Comparison of ENCODE assay signal across 19 cellular contexts in the genomic region with DNA sequence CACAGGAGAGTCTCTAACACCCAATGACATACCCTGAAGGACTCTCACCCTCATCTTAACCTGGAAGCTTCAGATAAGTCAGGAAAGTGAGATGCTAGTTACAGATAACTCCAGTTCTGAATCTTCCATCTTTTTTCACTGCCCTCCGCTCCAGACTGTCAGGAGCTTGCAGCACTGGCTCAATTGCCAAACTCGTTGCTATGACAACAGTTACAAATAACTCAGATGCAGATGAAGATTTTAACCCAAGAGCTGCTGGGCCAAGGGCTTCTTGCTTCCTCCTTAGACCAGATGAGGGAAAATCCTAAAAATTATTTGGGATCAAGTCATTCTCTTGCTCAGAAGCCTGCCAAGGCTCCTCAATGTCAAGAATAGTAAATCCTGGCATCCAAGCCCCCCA.
DNase-seq lines count a peak whose midpoint lies in the region; ATAC-seq, FAIRE-seq and TF ChIP-seq lines count a peak whose summit lies in the region.
"Had no signal": no experiment of that assay in that cellular context is flagged by ENCODE, and none has a peak within 500 bp of the region (broad histone marks: within the 10 kb centered on the region; RNA-seq: fewer than 3 reads in every experiment).

No MANE protein-coding gene starts in this region.

- no peak for ATAC-seq in HepG2
- no peak for ATAC-seq in right lobe of liver
- no peak for ATAC-seq in K562

- H3K27ac ChIP-seq in HepG2 (ENCODE audit: extremely low read length, insufficient read depth, low read length) = no peak overlapping the region
- H3K27ac ChIP-seq in right lobe of liver = no peak overlapping the region
- no peak overlapping the region for H3K27ac ChIP-seq in K562 (ENCODE audit: extremely low read depth, low read depth, low read length)
- H3K27ac ChIP-seq in sigmoid colon = no peak overlapping the region
- H3K27ac ChIP-seq: SJSA1, uterus had no signal

- H3K79me2 ChIP-seq in HepG2 (ENCODE audit: insufficient read depth, low read length) (no peaks in the 10 kb centered on the region), K562 (ENCODE audit: control insufficient read depth, insufficient read depth, low read length) (no peaks in the 10 kb centered on the region)

- H3K4me1 ChIP-seq in HepG2 (ENCODE audit: insufficient read depth, low read length) = no peaks in the 10 kb centered on the region
- H3K4me1 ChIP-seq in right lobe of liver = no peaks in the 10 kb centered on the region
- no peaks in the 10 kb centered on the region for H3K4me1 ChIP-seq in K562 (replicated peaks in 1 of 2; ENCODE audit: control insufficient read depth in 2 of 2, insufficient read depth in 2 of 2, low read length in 2 of 2)
- no peaks in the 10 kb centered on the region for H3K4me1 ChIP-seq in sigmoid colon
- H3K4me1 ChIP-seq: SJSA1, uterus had no signal

- DNase-seq in HepG2 (ENCODE audit: low spot score) (no peak), right lobe of liver (no peak), K562 (ENCODE audit: extremely low read depth in 1 of 4, low spot score in 3 of 4) (no peak), iPS DF 19.7 (ENCODE audit: low read depth, low spot score) (peak; percentile 9), islet precursor cell (no peak), sigmoid colon (no peak), NCI-H526 (lab: John Stamatoyannopoulos, UW) (no peak)
- DNase-seq in activated CD4-positive, alpha-beta T cell treated with anti-CD3 and anti-CD28 coated beads for 1 hour = no peak
- DNase-seq: ACHN; activated CD4-positive, alpha-beta T cell treated with anti-CD3 and anti-CD28 coated beads for 4 hours; activated effector memory CD4-positive, alpha-beta T cell treated with anti-CD3 and anti-CD28 coated beads, Interleukin-2, amount 50 U/mL, for 16 hours; CD4-positive, CD25-positive, alpha-beta regulatory T cell; HFFc6; kidney; NCI-H1694; NCI-H446; T-helper 9 cell; uterus had no signal

- intact Hi-C loops in HepG2 (cut with micrococcal nuclease; ENCODE audit: unreplicated experiment) (no loop called here), right lobe of liver (cut with DNase I) (no loop called here), K562 (cut with micrococcal nuclease) (no loop called here), sigmoid colon (cut with DNase I) (no loop called here)

- H3K9ac ChIP-seq in HepG2 (ENCODE audit: insufficient read depth, low read depth, low read length) (no peak overlapping the region), K562 (ENCODE audit: insufficient read depth in 1 of 2, low read depth in 2 of 2, low read length in 2 of 2) (no peak overlapping the region)

- H4K20me1 ChIP-seq in HepG2 (ENCODE audit: insufficient read depth, low read length) (no peaks in the 10 kb centered on the region), K562 (replicated peaks; ENCODE audit: control insufficient read depth, insufficient read depth, low read length) (no peaks in the 10 kb centered on the region)

- BruUV-seq in HepG2 (replicated peaks; lab: Mats Ljungman, UMichigan) (no TSS peak), K562 (replicated peaks; lab: Mats Ljungman, UMichigan) (no TSS peak)

- no peaks in the 10 kb centered on the region for H3K36me3 ChIP-seq in HepG2 (replicated peaks in 1 of 2; ENCODE audit: control insufficient read depth in 1 of 2, insufficient read depth in 2 of 2, low read length in 2 of 2)
- H3K36me3 ChIP-seq in right lobe of liver = no peaks in the 10 kb centered on the region
- H3K36me3 ChIP-seq in K562 (ENCODE audit: control insufficient read depth, insufficient read depth, low read length) = no peaks in the 10 kb centered on the region
- H3K36me3 ChIP-seq in sigmoid colon = no peaks in the 10 kb centered on the region
- H3K36me3 ChIP-seq: SJSA1, uterus had no signal

- POLR2A ChIA-PET in HepG2 (lab: Yijun Ruan, JAX) (no interaction called here), K562 (lab: Yijun Ruan, JAX) (no interaction called here)

- 14% methylated on average over 2 of the region's 2 CpGs for WGBS in HepG2 (ENCODE audit: low lambda C conversion rate)
- 23% methylated on average over 2 of the region's 2 CpGs for WGBS in right lobe of liver (ENCODE audit: insufficient coverage, low coverage, low lambda C conversion rate, missing lambda C conversion rate)
- WGBS in K562 (ENCODE audit: insufficient coverage, low coverage, missing lambda C conversion rate) = 0% methylated on average over 2 of the region's 2 CpGs
- 7 to 30% methylated on average over 2 of the region's 2 CpGs for WGBS in sigmoid colon, 2 donors

- H2AFZ ChIP-seq in HepG2 (ENCODE audit: low read length) (no peak overlapping the region), K562 (ENCODE audit: low read depth, low read length) (no peak overlapping the region)

- H3K4me3 ChIP-seq in HepG2 (replicated peaks in 1 of 3; ENCODE audit: insufficient read depth in 1 of 3, low read depth in 2 of 3, low read length in 3 of 3) = no peak overlapping the region
- no peak overlapping the region for H3K4me3 ChIP-seq in right lobe of liver
- no peak overlapping the region for H3K4me3 ChIP-seq in K562
- no peak overlapping the region for H3K4me3 ChIP-seq in sigmoid colon
- H3K4me3 ChIP-seq: SJSA1, uterus had no signal

- in situ Hi-C loops in HepG2 (cut with HindIII; ENCODE audit: extremely low pct_ligation_motif_present, low pct_unique_long_range_greater_than_20kb) (no loop called here), K562 (cut with MboI) (no loop called here)

- no peaks in the 10 kb centered on the region for H3K27me3 ChIP-seq in HepG2 (ENCODE audit: control insufficient read depth in 1 of 2, insufficient read depth in 2 of 2, low read length in 2 of 2)
- no peaks in the 10 kb centered on the region for H3K27me3 ChIP-seq in right lobe of liver
- no peaks in the 10 kb centered on the region; a peak in 2 of 5 replicates for H3K27me3 ChIP-seq in K562 (ENCODE audit: control insufficient read depth in 2 of 2, insufficient read depth in 2 of 2, low read length in 2 of 2)
- no peaks in the 10 kb centered on the region for H3K27me3 ChIP-seq in sigmoid colon
- H3K27me3 ChIP-seq: SJSA1, uterus had no signal

- no peak for TF ChIP-seq EP300 in HepG2 (IDR thresholded peaks at IDR 0.05; ENCODE audit: low read depth in 2 of 2, low read length in 2 of 2)
- TF ChIP-seq EP300 in HepG2 (CRISPR knock-in tag; IDR thresholded peaks at IDR 0.05; ENCODE audit: borderline replicate concordance) = no peak
- no peak for TF ChIP-seq EP300 in K562 (IDR thresholded peaks at IDR 0.05; ENCODE audit: low read length)
- TF ChIP-seq EP300 in sigmoid colon (IDR thresholded peaks at IDR 0.05) = no peak

- FAIRE-seq in HepG2 (lab: Jason Lieb, UNC) (no peak), K562 (lab: Jason Lieb, UNC) (no peak)
- FAIRE-seq: kidney had no signal

- CTCF ChIA-PET in HepG2 (lab: Yijun Ruan, JAX; ENCODE audit: low intra/inter-chr PET ratio, low total read pairs) = no interaction called here
- CTCF ChIA-PET in K562 (lab: Yijun Ruan, JAX; ENCODE audit: low intra/inter-chr PET ratio) = no interaction called here

- H3K4me2 ChIP-seq in HepG2 (ENCODE audit: low read depth, low read length) (no peak overlapping the region), K562 (ENCODE audit: insufficient read depth, low read length) (no peak overlapping the region)

- TF ChIP-seq CTCF in HepG2 (CRISPR knock-in tag; IDR thresholded peaks at IDR 0.05) = no peak
- no peak for TF ChIP-seq CTCF in right lobe of liver (IDR thresholded peaks at IDR 0.05)
- TF ChIP-seq CTCF in K562 (IDR thresholded peaks at IDR 0.05 in 2 of 3, conservative IDR thresholded peaks at IDR 0.05 in 1 of 3; ENCODE audit: insufficient read depth in 2 of 3, low read depth in 1 of 3, low read length in 3 of 3) = no peak
- TF ChIP-seq CTCF in sigmoid colon (IDR thresholded peaks at IDR 0.05) = no peak

- TF ChIP-seq RAD21 in HepG2 (CRISPR knock-in tag; IDR thresholded peaks at IDR 0.05) (no peak), K562 (CRISPR knock-in tag; conservative IDR thresholded peaks at IDR 0.05 in 1 of 2, IDR thresholded peaks at IDR 0.05 in 1 of 2) (no peak)

- TF ChIP-seq POLR2A in HepG2 (IDR thresholded peaks at IDR 0.05; ENCODE audit: insufficient read depth in 1 of 2, low read depth in 2 of 2, low read length in 2 of 2) (no peak), right lobe of liver (IDR thresholded peaks at IDR 0.05) (no peak), K562 (conservative IDR thresholded peaks at IDR 0.05) (no peak), sigmoid colon (IDR thresholded peaks at IDR 0.05) (no peak)

- no peaks in the 10 kb centered on the region for H3K9me3 ChIP-seq in HepG2 (ENCODE audit: low read length)
- H3K9me3 ChIP-seq in right lobe of liver = no peaks in the 10 kb centered on the region
- no peaks in the 10 kb centered on the region for H3K9me3 ChIP-seq in K562 (replicated peaks; ENCODE audit: control insufficient read depth, insufficient read depth, low read depth, low read length)
- H3K9me3 ChIP-seq in sigmoid colon = no peaks in the 10 kb centered on the region
- H3K9me3 ChIP-seq: SJSA1, uterus had no signal

- no peaks in the 10 kb centered on the region for H3K9me1 ChIP-seq in K562 (ENCODE audit: control insufficient read depth, insufficient read depth, low read length)

TF ChIP-seq in HepG2, 621 proteins besides CTCF, POLR2A, EP300 and RAD21:
- TF ChIP-seq RFX1 (IDR thresholded peaks at IDR 0.05) = peak; percentile 18; the same call in 1 of the 2 replicates
- no peak for TF ChIP-seq KDM5B (CRISPR knock-in tag; IDR thresholded peaks at IDR 0.05; ENCODE audit: borderline replicate concordance)

TF ChIP-seq in K562, 482 proteins besides CTCF, POLR2A, EP300 and RAD21:
- TF ChIP-seq RFX1 (IDR thresholded peaks at IDR 0.05) = peak; percentile 73
- TF ChIP-seq HMG20A (CRISPR knock-in tag; conservative IDR thresholded peaks at IDR 0.05) = no peak

Comparison
In these comparisons a context has a peak if more than half of its experiments do, and no peak if none do; other contexts are left out.
1. Of the 241 proteins assayed by ChIP-seq in both HepG2 and K562: peak only in HepG2: none; only in K562: none; in both: RFX1; in neither: 240.